Comparison of ENCODE assay signal across 18 cellular contexts in genomic region chr3:162491957-162492356, GRCh38.
DNase-seq lines count a peak whose midpoint lies in the region; TF ChIP-seq lines count a peak whose summit lies in the region.
"Had no signal": no experiment of that assay in that cellular context is flagged by ENCODE, and none has a peak within 500 bp of the region (broad histone marks: within the 10 kb centered on the region; RNA-seq: fewer than 3 reads in every experiment).

No MANE protein-coding gene starts in this region.

- H3K36me3 ChIP-seq in brain microvascular endothelial cell (replicated peaks) (no peaks in the 10 kb centered on the region), tibial artery (no peaks in the 10 kb centered on the region)
- H3K36me3 ChIP-seq: neural progenitor cell, thyroid gland had no signal

- TF ChIP-seq CTCF in brain microvascular endothelial cell (IDR thresholded peaks at IDR 0.05; ENCODE audit: low read depth, low read length, missing control alignments) (no peak), tibial artery (IDR thresholded peaks at IDR 0.05) (no peak)

- H3K4me1 ChIP-seq in tibial artery = no peaks in the 10 kb centered on the region
- H3K4me1 ChIP-seq: neural progenitor cell, thyroid gland had no signal

- in situ Hi-C loops in brain microvascular endothelial cell (cut with HindIII; ENCODE audit: low pct_ligation_motif_present, low sequenced_read_pairs) = no loop called here

- no peaks in the 10 kb centered on the region for H3K9me3 ChIP-seq in tibial artery
- H3K9me3 ChIP-seq: thyroid gland had no signal

- no peak overlapping the region for H3K4me3 ChIP-seq in brain microvascular endothelial cell (ENCODE audit: low read depth, low read length)
- no peak overlapping the region for H3K4me3 ChIP-seq in tibial artery
- H3K4me3 ChIP-seq: neural progenitor cell, thyroid gland had no signal

- peak; percentile 36 for DNase-seq in EH (ENCODE audit: low read depth)
- peak; percentile 8 for DNase-seq in HT1080 (ENCODE audit: low read depth)
- no peak for DNase-seq in brain microvascular endothelial cell
- peak; percentile 24 for DNase-seq in non-pigmented ciliary epithelial cell (ENCODE audit: low read depth)
- DNase-seq in NCI-H226 = no peak
- no peak for DNase-seq in tibial artery
- no peak for DNase-seq in caudate nucleus (lab: John Stamatoyannopoulos, UW)
- DNase-seq: activated CD4-positive, alpha-beta memory T cell treated with anti-CD3 and anti-CD28 coated beads, Interleukin-2, amount 10 ng/mL, durations not matched to agents 7 days and 5 days; activated CD4-positive, CD25-positive, alpha-beta regulatory T cell; AML-193; COR-L47; endodermal cell; NCI-H1436; Right ventricle myocardium superior; stimulated activated CD4-positive, alpha-beta T cell treated with anti-CD3 and anti-CD28 coated beads, Interleukin-4, amount 100 ng/mL, for 1 hour; stimulated activated naive CD8-positive, alpha-beta T cell treated with anti-CD3 and anti-CD28 coated beads, Interleukin-15, Interleukin-2, amounts not matched to agents 100 U/mL and 50 U/mL, for 24 hours; thyroid gland had no signal

- H3K27ac ChIP-seq in brain microvascular endothelial cell (peak overlapping the region; percentile 61), tibial artery (no peak overlapping the region), caudate nucleus (ENCODE audit: low read depth, low read length) (no peak overlapping the region)
- H3K27ac ChIP-seq: neural progenitor cell, thyroid gland had no signal

- intact Hi-C loops in tibial artery (cut with DNase I; ENCODE audit: low total_unique reads) = no loop called here

- H3K27me3 ChIP-seq in brain microvascular endothelial cell (replicated peaks) = no peaks in the 10 kb centered on the region
- no peaks in the 10 kb centered on the region for H3K27me3 ChIP-seq in tibial artery
- H3K27me3 ChIP-seq: neural progenitor cell, thyroid gland had no signal

Comparison
In these comparisons a context has a peak if more than half of its experiments do, and no peak if none do; other contexts are left out.
1. DNase-seq: peak in EH (single experiment), HT1080 (single experiment) and non-pigmented ciliary epithelial cell (single experiment); none in brain microvascular endothelial cell (single experiment), NCI-H226 (single experiment), tibial artery (0 of 2) and caudate nucleus (0 of 61).